In genomic region chr12:12992418-12993175, GRCh38 we compare ENCODE assay signal across 8 cellular contexts. TPM values are rescaled to one million over a fixed set of nuclear protein-coding genes. Genes with fewer than 3 reads are reported as not detected.
DNase-seq lines count a peak whose midpoint lies in the region; ATAC-seq, FAIRE-seq and TF ChIP-seq lines count a peak whose summit lies in the region.

No MANE protein-coding gene starts in this region.

- H3K4me3 ChIP-seq in CD4-positive, CD25-positive, alpha-beta regulatory T cell (ENCODE audit: low read depth, low read length), result no peak overlapping the region
- no peak overlapping the region for H3K4me3 ChIP-seq in neural progenitor cell

- no peak overlapping the region for H3K4me2 ChIP-seq in neural progenitor cell

- H4K20me1 ChIP-seq in neural progenitor cell (ENCODE audit: low read depth), result no peaks in the 10 kb centered on the region

- TF ChIP-seq CTCF in neural progenitor cell (IDR thresholded peaks at IDR 0.05), result no peak

- no peaks in the 10 kb centered on the region for H3K4me1 ChIP-seq in CD4-positive, CD25-positive, alpha-beta regulatory T cell (ENCODE audit: control insufficient read depth, insufficient read depth, low read length, poor library complexity, severe bottlenecking)
- H3K4me1 ChIP-seq in neural progenitor cell, result peaks cover 13% of the 10 kb centered on the region

- peaks cover 7% of the 10 kb centered on the region for H3K36me3 ChIP-seq in CD4-positive, CD25-positive, alpha-beta regulatory T cell (ENCODE audit: control insufficient read depth, insufficient read depth, low read length)
- no peaks in the 10 kb centered on the region for H3K36me3 ChIP-seq in neural progenitor cell

- no peak overlapping the region for H3K27ac ChIP-seq in CD4-positive, CD25-positive, alpha-beta regulatory T cell (ENCODE audit: insufficient read depth, low read length, poor library complexity, severe bottlenecking)
- no peak overlapping the region for H3K27ac ChIP-seq in neural progenitor cell

- no peaks in the 10 kb centered on the region for H3K27me3 ChIP-seq in CD4-positive, CD25-positive, alpha-beta regulatory T cell (ENCODE audit: control insufficient read depth, insufficient read depth, low read length)
- H3K27me3 ChIP-seq in neural progenitor cell, result no peaks in the 10 kb centered on the region

- TF ChIP-seq POLR2A in GM12891 (IDR thresholded peaks at IDR 0.05; ENCODE audit: low read depth, low read length), result no peak

- H3K9me3 ChIP-seq in CD4-positive, CD25-positive, alpha-beta regulatory T cell (ENCODE audit: control insufficient read depth in 2 of 2, low read length in 2 of 2), result no peaks in the 10 kb centered on the region
- H3K9me3 ChIP-seq in neural progenitor cell (ENCODE audit: low read depth), result no peaks in the 10 kb centered on the region

- H3K4me1 Mint-ChIP-seq in CD4-positive, CD25-positive, alpha-beta regulatory T cell, result peaks cover 0 to 15% (median 10%) of the 10 kb centered on the region in 4 donors
- peaks cover 14% of the 10 kb centered on the region for H3K4me1 Mint-ChIP-seq in neural progenitor cell

- no peak for ATAC-seq in CD4-positive, CD25-positive, alpha-beta regulatory T cell (ENCODE audit: low read depth in 2 of 2)
- peak; percentile 26 for ATAC-seq in esophagus mucosa

- H3F3A ChIP-seq in neural progenitor cell (ENCODE audit: low read depth), result no peaks in the 10 kb centered on the region

- H3K9ac ChIP-seq in neural progenitor cell, result no peak overlapping the region

- H3K79me2 ChIP-seq in neural progenitor cell (ENCODE audit: low read depth), result no peaks in the 10 kb centered on the region

- no peak for DNase-seq in CD4-positive, CD25-positive, alpha-beta regulatory T cell
- DNase-seq in NOMO-1 (lab: John Stamatoyannopoulos, UW; ENCODE audit: unreplicated experiment in 2 of 2) (peak; percentile 49 to 79), non-pigmented ciliary epithelial cell (ENCODE audit: low read depth) (peak; percentile 81), GM12891 (ENCODE audit: insufficient read length, low spot score) (no peak), NCI-H2196 treated with DMSO at 0.1 percent for 48 hours (lab: John Stamatoyannopoulos, UW; ENCODE audit: unreplicated experiment) (no peak), NCI-H2171 treated with DMSO at 0.1 percent for 48 hours (lab: John Stamatoyannopoulos, UW) (no peak), neural progenitor cell (ENCODE audit: low spot score) (no peak)

- H3K27ac Mint-ChIP-seq in CD4-positive, CD25-positive, alpha-beta regulatory T cell, result peak overlapping the region in 2 of 3 donors; percentile 27
- no peak overlapping the region for H3K27ac Mint-ChIP-seq in neural progenitor cell

- H3K27me3 Mint-ChIP-seq in CD4-positive, CD25-positive, alpha-beta regulatory T cell, result no peaks in the 10 kb centered on the region
- no peaks in the 10 kb centered on the region for H3K27me3 Mint-ChIP-seq in neural progenitor cell (ENCODE audit: insufficient read depth, low read depth)

- H3K4me3 Mint-ChIP-seq in CD4-positive, CD25-positive, alpha-beta regulatory T cell, result no peak overlapping the region
- H3K4me3 Mint-ChIP-seq in neural progenitor cell, result no peak overlapping the region

- H3K36me3 Mint-ChIP-seq in CD4-positive, CD25-positive, alpha-beta regulatory T cell, result peaks cover 7% of the 10 kb centered on the region
- H3K36me3 Mint-ChIP-seq in neural progenitor cell, result peaks cover 6% of the 10 kb centered on the region

- H2AFZ ChIP-seq in neural progenitor cell (replicated peaks), result no peak overlapping the region

- no peaks in the 10 kb centered on the region for H3K9me3 Mint-ChIP-seq in CD4-positive, CD25-positive, alpha-beta regulatory T cell
- no peaks in the 10 kb centered on the region for H3K9me3 Mint-ChIP-seq in neural progenitor cell

- FAIRE-seq in GM12891 (lab: Jason Lieb, UNC), result no peak

TF ChIP-seq in GM12891, 5 proteins besides CTCF, POLR2A, EP300 and RAD21:
- TF ChIP-seq PAX5 (IDR thresholded peaks at IDR 0.05; ENCODE audit: insufficient read depth, low read length, severe bottlenecking) (no peak), POLR2AphosphoS5 (IDR thresholded peaks at IDR 0.05; ENCODE audit: low read depth, low read length) (no peak), TAF1 (IDR thresholded peaks at IDR 0.05; ENCODE audit: low read depth, low read length) (no peak), POU2F2 (IDR thresholded peaks at IDR 0.05; ENCODE audit: low read depth, low read length) (no peak), SPI1 (IDR thresholded peaks at IDR 0.05; ENCODE audit: low read depth, low read length) (no peak)

RNA-seq across cellular contexts. Expression of gene HEBP1, which starts 7.5 kb away (rescaled TPM):
- total RNA-seq in CD4-positive, CD25-positive, alpha-beta regulatory T cell, result 12.1 TPM
- 10 to 100 TPM; 18.4 to 26.3 (median 21.8) TPM for polyA plus RNA-seq in CD4-positive, CD25-positive, alpha-beta regulatory T cell
- total RNA-seq in esophagus mucosa (24.5 TPM), neural progenitor cell (ENCODE audit: low replicate concordance) (7.4 and 8.6 TPM in 2 replicates)
- polyA plus RNA-seq in GM12891 (2012; ENCODE audit: low read depth, missing spikeins), result not detected

RNA-seq across cellular contexts. Expression of gene GPRC5D, which starts 40.6 kb away (rescaled TPM):
- total RNA-seq in CD4-positive, CD25-positive, alpha-beta regulatory T cell, result not detected
- 1 to 10 TPM in 3 of 4 donors, not detected in 1; 1.1 to 1.5 (median 1.3) TPM for polyA plus RNA-seq in CD4-positive, CD25-positive, alpha-beta regulatory T cell
- total RNA-seq in esophagus mucosa, result not detected
- polyA plus RNA-seq in GM12891 (2012; ENCODE audit: low read depth, missing spikeins), result not detected
- not detected in 2 replicates for total RNA-seq in neural progenitor cell (ENCODE audit: low replicate concordance)

RNA-seq across cellular contexts. Expression of gene FAM234B, which starts 51.6 kb away (rescaled TPM):
- 4.5 TPM for total RNA-seq in CD4-positive, CD25-positive, alpha-beta regulatory T cell
- 1 to 10 TPM; 1.3 to 3.0 (median 2.1) TPM for polyA plus RNA-seq in CD4-positive, CD25-positive, alpha-beta regulatory T cell
- 2.4 TPM for total RNA-seq in esophagus mucosa
- polyA plus RNA-seq in GM12891 (2012; ENCODE audit: low read depth, missing spikeins), result 0.21 TPM
- total RNA-seq in neural progenitor cell (ENCODE audit: low replicate concordance), result 20.8 and 23.1 TPM in 2 replicates

Comparison
In these comparisons a context has a peak if more than half of its experiments do, and no peak if none do; other contexts are left out.
1. DNase-seq: peak in NOMO-1 (2 of 2) and non-pigmented ciliary epithelial cell (single experiment); none in CD4-positive, CD25-positive, alpha-beta regulatory T cell (0 of 3), GM12891 (single experiment), NCI-H2196 treated with DMSO at 0.1 percent for 48 hours (single experiment), NCI-H2171 treated with DMSO at 0.1 percent for 48 hours (single experiment) and neural progenitor cell (single experiment).